ENCODE assay signal across 19 cellular contexts in the genomic region with DNA sequence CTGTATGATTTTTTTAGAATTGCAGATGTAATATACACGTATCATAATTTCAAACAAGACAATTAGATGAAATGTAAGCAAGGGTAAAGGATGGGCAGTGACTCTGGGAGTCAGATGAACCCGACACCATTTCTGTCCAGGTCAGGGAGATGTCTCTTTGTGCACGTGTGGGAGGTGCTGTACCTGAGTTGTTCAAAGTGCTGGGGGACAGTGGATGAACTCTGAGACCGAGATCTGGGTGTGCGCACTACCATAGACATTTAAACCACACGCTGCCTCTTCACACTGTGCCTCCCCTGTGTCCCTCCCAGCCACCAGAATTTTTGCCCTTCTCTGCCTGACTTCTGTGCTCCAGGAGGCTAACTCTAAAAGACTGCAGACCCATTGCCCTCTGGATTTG.
"Had no signal": no experiment of that assay in that cellular context is flagged by ENCODE, and none has a peak within 500 bp of the region (broad histone marks: within the 10 kb centered on the region; RNA-seq: fewer than 3 reads in every experiment).

No MANE protein-coding gene starts in this region.

- H3K27ac ChIP-seq: colonic mucosa, pancreas, uterus had no signal

- H3K4me3 Mint-ChIP-seq: endodermal cell; natural killer cell treated with Interleukin-12 subunit alpha and Interleukin-12 subunit beta and Interleukin-15 and Interleukin-18, amount 100 ng/mL, for 72 hours; type B pancreatic cell had no signal

- H3K4me1 Mint-ChIP-seq: endodermal cell had no signal

- H3K4me2 ChIP-seq: smooth muscle cell had no signal

- H3K27ac Mint-ChIP-seq: endodermal cell; natural killer cell treated with Interleukin-12 subunit alpha and Interleukin-12 subunit beta and Interleukin-15 and Interleukin-18, amount 100 ng/mL, for 72 hours; progenitor cell of endocrine pancreas; type B pancreatic cell had no signal

- H3K36me3 Mint-ChIP-seq: natural killer cell treated with Interleukin-12 subunit alpha and Interleukin-12 subunit beta and Interleukin-15 and Interleukin-18, amount 100 ng/mL, for 72 hours; type B pancreatic cell had no signal

- H3K36me3 ChIP-seq: colonic mucosa, pancreas, uterus had no signal

- H3K4me1 ChIP-seq: colonic mucosa, pancreas, uterus had no signal

- DNase-seq: colonic mucosa; effector CD4-positive, alpha-beta T cell; endodermal cell; erythroblast; foreskin melanocyte; head of caudate nucleus; hippocampal formation; left colon; midbrain; occipital lobe; pancreas; right cardiac atrium; stimulated activated CD4-positive, alpha-beta T cell treated with anti-CD3 and anti-CD28 coated beads, Interleukin-2, amount 100 ng/mL, for 48 hours; stimulated activated naive CD4-positive, alpha-beta T cell treated with Interleukin-2 at 50 U/mL for 16 hours; uterus had no signal

- H3K4me3 ChIP-seq: colonic mucosa, pancreas, smooth muscle cell, uterus had no signal

- H3K9me3 ChIP-seq: colonic mucosa, pancreas, uterus had no signal

- ATAC-seq: natural killer cell treated with Interleukin-12 subunit alpha and Interleukin-12 subunit beta and Interleukin-15 and Interleukin-18, amount 100 ng/mL, for 72 hours; pancreas had no signal

- H3K27me3 ChIP-seq: colonic mucosa, pancreas, uterus had no signal

- H3K9me3 Mint-ChIP-seq: endodermal cell; natural killer cell treated with Interleukin-12 subunit alpha and Interleukin-12 subunit beta and Interleukin-15 and Interleukin-18, amount 100 ng/mL, for 72 hours; type B pancreatic cell had no signal
